Comparison of ENCODE assay signal across 25 cellular contexts in the genomic region with DNA sequence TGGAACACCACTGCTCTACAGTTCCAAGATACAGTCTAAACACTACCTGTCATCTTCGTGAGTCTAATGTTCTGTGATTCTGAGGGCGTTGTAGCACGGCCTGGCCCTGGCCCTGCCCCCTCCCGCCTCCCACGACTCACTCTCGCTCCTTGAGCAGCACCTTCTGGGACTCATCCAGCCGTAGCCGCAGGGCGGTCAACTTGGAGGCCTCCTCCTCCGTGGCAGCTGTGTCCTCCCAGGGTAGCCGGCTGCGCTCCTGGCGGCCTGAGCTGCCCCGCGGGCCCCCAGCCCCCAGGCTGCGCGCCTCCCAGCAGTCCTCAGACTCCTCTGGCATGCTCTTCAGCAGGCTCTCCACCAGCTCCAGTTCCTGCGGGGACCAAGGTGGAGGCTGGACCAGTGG. TPM values are rescaled to one million over a fixed set of nuclear protein-coding genes. Genes with fewer than 3 reads are reported as not detected.
DNase-seq lines count a peak whose midpoint lies in the region; ATAC-seq, FAIRE-seq and TF ChIP-seq lines count a peak whose summit lies in the region.
"Had no signal": no experiment of that assay in that cellular context is flagged by ENCODE, and none has a peak within 500 bp of the region (broad histone marks: within the 10 kb centered on the region; RNA-seq: fewer than 3 reads in every experiment).

No MANE protein-coding gene starts in this region.

- no peak overlapping the region for H3K4me3 Mint-ChIP-seq in stimulated activated memory B cell treated with anti-CD40 and anti-IgM and Interleukin-4, amounts not matched to agents 10 μg/mL and 1 μg/mL and 100 μg/mL, for 72 hours
- H3K4me3 Mint-ChIP-seq: activated naive CD8-positive, alpha-beta T cell; CD8-positive, alpha-beta memory T cell; memory B cell had no signal

- H3K4me1 Mint-ChIP-seq in stimulated activated memory B cell treated with anti-CD40 and anti-IgM and Interleukin-4, amounts not matched to agents 10 μg/mL and 1 μg/mL and 100 μg/mL, for 72 hours = peaks cover 43% of the 10 kb centered on the region

- TF ChIP-seq POLR2A in GM12891 (IDR thresholded peaks at IDR 0.05; ENCODE audit: low read depth, low read length) = no peak

- peak overlapping the region; percentile 65 for H3K27ac Mint-ChIP-seq in stimulated activated memory B cell treated with anti-CD40 and anti-IgM and Interleukin-4, amounts not matched to agents 10 μg/mL and 1 μg/mL and 100 μg/mL, for 72 hours
- H3K27ac Mint-ChIP-seq: activated naive CD8-positive, alpha-beta T cell; memory B cell had no signal

- TF ChIP-seq CTCF in left lung (IDR thresholded peaks at IDR 0.05) = no peak

- peaks cover 0 to 25% of the 10 kb centered on the region in 2 donors for H3K4me1 ChIP-seq in left lung

- no peak overlapping the region for H3K27ac ChIP-seq in left lung
- H3K27ac ChIP-seq: RWPE1, thoracic aorta had no signal

- ATAC-seq in left lung = peak; percentile 36
- no peak for ATAC-seq in stimulated activated memory B cell treated with anti-CD40 and anti-IgM and Interleukin-4, amounts not matched to agents 10 μg/mL and 1 μg/mL and 100 μg/mL, for 72 hours

- DNase-seq in GM12891 (ENCODE audit: insufficient read length, low spot score) (no peak), SK-N-DZ (ENCODE audit: low spot score) (peak; percentile 54), left lung (peak in 1 of 2 donors; percentile 76), NCI-H446 treated with DMSO at 0.1 percent for 48 hours (lab: John Stamatoyannopoulos, UW) (no peak), NCI-H1048 (lab: John Stamatoyannopoulos, UW) (no peak), SIG-M5 treated with dmso at 0.1 percent for 504 hours (lab: John Stamatoyannopoulos, UW; ENCODE audit: unreplicated experiment) (no peak)
- DNase-seq: activated CD4-positive, alpha-beta T cell treated with anti-CD3 and anti-CD28 coated beads, Interleukin-2, amount 50 U/mL, for 4 hours; activated CD4-positive, CD25-positive, alpha-beta regulatory T cell; activated CD8-positive, alpha-beta memory T cell treated with anti-CD3 and anti-CD28 coated beads, Interleukin-2, amount 50 U/mL, for 4 hours; caudate nucleus; CD8-positive, alpha-beta memory T cell; GF-D8; MM.1S; NCI-H69; stimulated activated CD4-positive, alpha-beta T cell treated with anti-CD3 and anti-CD28 coated beads, Interleukin-4, amount 100 ng/mL, for 24 hours; stimulated activated naive CD4-positive, alpha-beta T cell treated with Interleukin-2 at 50 U/mL for 16 hours; T1000 had no signal

- peaks cover 20% of the 10 kb centered on the region for H3K36me3 Mint-ChIP-seq in stimulated activated memory B cell treated with anti-CD40 and anti-IgM and Interleukin-4, amounts not matched to agents 10 μg/mL and 1 μg/mL and 100 μg/mL, for 72 hours
- H3K36me3 Mint-ChIP-seq: activated naive CD8-positive, alpha-beta T cell had no signal

- H3K36me3 ChIP-seq in left lung = no peaks in the 10 kb centered on the region

- H3K9me3 ChIP-seq in left lung = no peaks in the 10 kb centered on the region
- H3K9me3 ChIP-seq: thoracic aorta had no signal

- peak; percentile 33 for FAIRE-seq in GM12891 (lab: Jason Lieb, UNC)
- FAIRE-seq: astrocyte, GM18507 had no signal

- no peaks in the 10 kb centered on the region for H3K9me3 Mint-ChIP-seq in stimulated activated memory B cell treated with anti-CD40 and anti-IgM and Interleukin-4, amounts not matched to agents 10 μg/mL and 1 μg/mL and 100 μg/mL, for 72 hours
- H3K9me3 Mint-ChIP-seq: CD8-positive, alpha-beta memory T cell; memory B cell had no signal

- intact Hi-C loops in left lung (cut with DNase I) = loop anchor here in 1 of 2 donors (10.0 kb wide), 1 partner anchor 211 kb away; no protein-coding TSS in a partner anchor

- no peaks in the 10 kb centered on the region for H3K27me3 Mint-ChIP-seq in stimulated activated memory B cell treated with anti-CD40 and anti-IgM and Interleukin-4, amounts not matched to agents 10 μg/mL and 1 μg/mL and 100 μg/mL, for 72 hours
- H3K27me3 Mint-ChIP-seq: activated naive CD8-positive, alpha-beta T cell; memory B cell had no signal

- peaks cover 0 to 17% of the 10 kb centered on the region in 2 donors for H3K27me3 ChIP-seq in left lung

- no peak overlapping the region for H3K4me3 ChIP-seq in left lung
- H3K4me3 ChIP-seq: thoracic aorta had no signal

TF ChIP-seq in GM12891, 5 proteins besides CTCF, POLR2A, EP300 and RAD21:
- no peak for TF ChIP-seq SPI1 (IDR thresholded peaks at IDR 0.05; ENCODE audit: low read depth, low read length)
- TF ChIP-seq PAX5 (IDR thresholded peaks at IDR 0.05; ENCODE audit: insufficient read depth, low read length, severe bottlenecking) = no peak
- TF ChIP-seq POU2F2 (IDR thresholded peaks at IDR 0.05; ENCODE audit: low read depth, low read length) = no peak
- TF ChIP-seq POLR2AphosphoS5 (IDR thresholded peaks at IDR 0.05; ENCODE audit: low read depth, low read length) = no peak
- TF ChIP-seq TAF1 (IDR thresholded peaks at IDR 0.05; ENCODE audit: low read depth, low read length) = no peak

RNA-seq across cellular contexts. Expression of a gene that starts 10.6 kb away (rescaled TPM):
- polyA plus RNA-seq in GM12891 (2012; ENCODE audit: low read depth, missing spikeins) = 7.6 TPM
- polyA plus RNA-seq in SK-N-DZ (2014; cell fraction: cytosol; rRNA removed) = 5.1 and 8.5 TPM in 2 replicates
- polyA plus RNA-seq in SK-N-DZ (2014; cell fraction: nucleus; rRNA removed) = 6.4 and 7.8 TPM in 2 replicates
- total RNA-seq in left lung = 1 to 10 TPM; 5.2 to 9.3 TPM

RNA-seq across cellular contexts. Expression of a gene that starts 16.7 kb away (rescaled TPM):
- polyA plus RNA-seq in GM12891 (2012; ENCODE audit: low read depth, missing spikeins) = 58.0 TPM
- polyA plus RNA-seq in SK-N-DZ (2014; cell fraction: cytosol; rRNA removed) = 2.9 and 6.8 TPM in 2 replicates
- polyA plus RNA-seq in SK-N-DZ (2014; cell fraction: nucleus; rRNA removed) = 1.8 and 2.2 TPM in 2 replicates
- under 1 TPM; 0.92 to 0.99 TPM for total RNA-seq in left lung
- total RNA-seq: dermis microvascular lymphatic vessel endothelial cell had no signal

RNA-seq across cellular contexts. Expression of a gene that starts 39.5 kb away (rescaled TPM):
- polyA plus RNA-seq in GM12891 (2012; ENCODE audit: low read depth, missing spikeins) = 7.8 TPM
- 158 and 208 TPM in 2 replicates for polyA plus RNA-seq in SK-N-DZ (2014; cell fraction: cytosol; rRNA removed)
- 212 and 219 TPM in 2 replicates for polyA plus RNA-seq in SK-N-DZ (2014; cell fraction: nucleus; rRNA removed)
- 100 to 1,000 TPM in 1 of 2 donors, 10 to 100 TPM in 1; 41.8 to 108 TPM for total RNA-seq in left lung
